In genomic region chr14:27845241-27845850, GRCh38 we compare ENCODE assay signal across 1 cellular context.
TF ChIP-seq lines count a peak whose summit lies in the region.

No MANE protein-coding gene starts in this region.

TF ChIP-seq in WTC11, 78 proteins besides CTCF, POLR2A, EP300 and RAD21 (continued from another document):
- TF ChIP-seq ATF6 (CRISPR knock-in tag; IDR thresholded peaks at IDR 0.05) (no peak), USF2 (CRISPR knock-in tag; IDR thresholded peaks at IDR 0.05) (no peak), JUN (CRISPR knock-in tag; IDR thresholded peaks at IDR 0.05) (no peak), ZNF532 (CRISPR knock-in tag; IDR thresholded peaks at IDR 0.05; ENCODE audit: borderline replicate concordance) (no peak), NR3C1 (CRISPR knock-in tag; conservative IDR thresholded peaks at IDR 0.05; ENCODE audit: low read depth) (no peak), ARID4B (CRISPR knock-in tag; IDR thresholded peaks at IDR 0.05; ENCODE audit: borderline replicate concordance) (no peak), JAZF1 (CRISPR knock-in tag; IDR thresholded peaks at IDR 0.05) (no peak), OVOL2 (CRISPR knock-in tag; IDR thresholded peaks at IDR 0.05; ENCODE audit: borderline replicate concordance) (no peak), HMGA2 (CRISPR knock-in tag; IDR thresholded peaks at IDR 0.05) (no peak), ZNF671 (CRISPR knock-in tag; IDR thresholded peaks at IDR 0.05) (no peak), TEAD4 (CRISPR knock-in tag; IDR thresholded peaks at IDR 0.05) (no peak), TP53 (CRISPR knock-in tag; IDR thresholded peaks at IDR 0.05) (no peak), ZNF425 (CRISPR knock-in tag; conservative IDR thresholded peaks at IDR 0.05) (no peak)
